8 cellular contexts compared by ENCODE assay signal in genomic region chr6:6825986-6826901, GRCh38.
DNase-seq lines count a peak whose midpoint lies in the region; ATAC-seq and TF ChIP-seq lines count a peak whose summit lies in the region.

No MANE protein-coding gene starts in this region.

- no peak overlapping the region for H3K27ac ChIP-seq in colonic mucosa

- H3K36me3 ChIP-seq in colonic mucosa, result no peaks in the 10 kb centered on the region

- no peaks in the 10 kb centered on the region for H3K9me3 ChIP-seq in colonic mucosa

- peak; percentile 74 for ATAC-seq in HG02938 (IDR thresholded peaks at IDR 0.05; ENCODE audit: unreplicated experiment)

- no peak overlapping the region for H3K4me3 ChIP-seq in colonic mucosa

- DNase-seq in activated CD4-positive, alpha-beta T cell treated with anti-CD3 and anti-CD28 coated beads, Interleukin-2, amount 10 ng/mL, durations not matched to agents 24 days and 14 days, result peak; percentile 62
- no peak for DNase-seq in activated CD4-positive, alpha-beta T cell treated with anti-CD3 and anti-CD28 coated beads, Interleukin-2, amount 50 U/mL, for 4 hours
- peak; percentile 75 for DNase-seq in NCI-H2196 (lab: John Stamatoyannopoulos, UW; ENCODE audit: unreplicated experiment)
- peak; percentile 60 for DNase-seq in colonic mucosa
- peak; percentile 54 for DNase-seq in pons (ENCODE audit: low spot score)
- no peak for DNase-seq in inferior parietal cortex (ENCODE audit: extremely low spot score)
- no peak for DNase-seq in activated naive CD4-positive, alpha-beta T cell treated with anti-CD3 and anti-CD28 coated beads, Interleukin-2, amount 50 U/mL, for 16 hours

- H3K9ac ChIP-seq in colonic mucosa (ENCODE audit: low read depth in 2 of 2, low read length in 2 of 2), result peak overlapping the region in 1 of 2 donors; percentile 59

- H3K27ac Mint-ChIP-seq in activated CD4-positive, alpha-beta T cell treated with anti-CD3 and anti-CD28 coated beads, Interleukin-2, amount 10 ng/mL, durations not matched to agents 24 days and 14 days, result no peak overlapping the region

- H3K9me3 Mint-ChIP-seq in activated CD4-positive, alpha-beta T cell treated with anti-CD3 and anti-CD28 coated beads, Interleukin-2, amount 10 ng/mL, durations not matched to agents 24 days and 14 days, result no peaks in the 10 kb centered on the region

- TF ChIP-seq CTCF in colonic mucosa (IDR thresholded peaks at IDR 0.05), result no peak

- peaks cover 14% of the 10 kb centered on the region for H3K4me1 Mint-ChIP-seq in activated CD4-positive, alpha-beta T cell treated with anti-CD3 and anti-CD28 coated beads, Interleukin-2, amount 10 ng/mL, durations not matched to agents 24 days and 14 days

- H3K4me3 Mint-ChIP-seq in activated CD4-positive, alpha-beta T cell treated with anti-CD3 and anti-CD28 coated beads, Interleukin-2, amount 10 ng/mL, durations not matched to agents 24 days and 14 days, result no peak overlapping the region

- H3K27me3 ChIP-seq in colonic mucosa, result no peaks in the 10 kb centered on the region

- H3K27me3 Mint-ChIP-seq in activated CD4-positive, alpha-beta T cell treated with anti-CD3 and anti-CD28 coated beads, Interleukin-2, amount 10 ng/mL, durations not matched to agents 24 days and 14 days, result peaks cover 33% of the 10 kb centered on the region

- no peaks in the 10 kb centered on the region for H3K4me1 ChIP-seq in colonic mucosa

- intact Hi-C loops in activated CD4-positive, alpha-beta T cell treated with anti-CD3 and anti-CD28 coated beads, Interleukin-2, amount 10 ng/mL, durations not matched to agents 24 days and 14 days (cut with micrococcal nuclease), result no loop called here
- intact Hi-C loops in colonic mucosa (cut with DNase I), result no loop called here

- no peaks in the 10 kb centered on the region for H3K36me3 Mint-ChIP-seq in activated CD4-positive, alpha-beta T cell treated with anti-CD3 and anti-CD28 coated beads, Interleukin-2, amount 10 ng/mL, durations not matched to agents 24 days and 14 days (ENCODE audit: low read depth)

Comparison
In these comparisons a context has a peak if more than half of its experiments do, and no peak if none do; other contexts are left out.
1. DNase-seq: peak in activated CD4-positive, alpha-beta T cell treated with anti-CD3 and anti-CD28 coated beads, Interleukin-2, amount 10 ng/mL, durations not matched to agents 24 days and 14 days (single experiment), NCI-H2196 (single experiment), colonic mucosa (single experiment) and pons (single experiment); none in activated CD4-positive, alpha-beta T cell treated with anti-CD3 and anti-CD28 coated beads, Interleukin-2, amount 50 U/mL, for 4 hours (0 of 2), inferior parietal cortex (single experiment) and activated naive CD4-positive, alpha-beta T cell treated with anti-CD3 and anti-CD28 coated beads, Interleukin-2, amount 50 U/mL, for 16 hours (single experiment).